Comparison of ENCODE assay signal across 27 cellular contexts in the genomic region with DNA sequence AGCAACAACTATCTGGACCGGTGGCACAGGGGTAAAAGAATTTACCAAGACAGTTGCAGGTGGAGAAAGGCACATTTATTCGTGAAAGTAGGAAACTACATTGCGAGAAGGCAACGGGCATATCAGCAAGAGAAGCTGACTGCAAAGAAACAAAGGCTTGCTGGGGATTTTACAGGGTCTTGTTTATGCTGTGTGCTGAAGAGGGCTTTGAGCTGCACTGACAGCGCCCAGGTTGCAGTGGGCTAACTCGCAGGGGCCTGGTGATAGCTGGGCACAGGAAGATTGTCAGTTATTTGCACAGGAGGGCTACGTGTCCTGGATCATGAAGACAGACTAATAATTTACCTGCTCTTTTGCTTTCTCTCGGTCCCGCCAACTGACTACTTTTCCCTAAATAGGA. TPM values are rescaled to one million over a fixed set of nuclear protein-coding genes. Genes with fewer than 3 reads are reported as not detected.
DNase-seq lines count a peak whose midpoint lies in the region; ATAC-seq, FAIRE-seq and TF ChIP-seq lines count a peak whose summit lies in the region.
"Had no signal": no experiment of that assay in that cellular context is flagged by ENCODE, and none has a peak within 500 bp of the region (broad histone marks: within the 10 kb centered on the region; RNA-seq: fewer than 3 reads in every experiment).

No MANE protein-coding gene starts in this region.

- H2AFZ ChIP-seq in astrocyte (ENCODE audit: low read depth, low read length), result no peak overlapping the region

- H3K4me3 Mint-ChIP-seq in astrocyte (ENCODE audit: unreplicated experiment) (no peak overlapping the region), nephron (no peak overlapping the region)
- H3K4me3 Mint-ChIP-seq: activated T-helper 1 cell treated with anti-CD3 and anti-CD28 coated beads, Interleukin-12 subunit alpha, Interleukin-12 subunit beta, Interleukin-2, Interleukin-4 antibody, amounts not matched to agents 30 ng/mL and 10 ng/mL and 1 ng/mL, durations not matched to agents 14 hours and 24 hours and 36 hours; CD4-positive, CD25-positive, alpha-beta regulatory T cell; stimulated activated naive CD8-positive, alpha-beta T cell treated with anti-CD3 and anti-CD28 coated beads, Interleukin-15, Interleukin-2, amounts not matched to agents 100 ng/mL and 50 ng/mL, for 24 hours had no signal

- no peak for FAIRE-seq in astrocyte (lab: Jason Lieb, UNC)

- DNase-seq in cardiac muscle cell (ENCODE audit: low read depth in 1 of 2, low spot score in 1 of 2) (peak in 1 of 2 donors; percentile 20), left cardiac atrium (no peak), astrocyte (ENCODE audit: low read depth) (no peak), NCI-H345 (lab: John Stamatoyannopoulos, UW) (no peak), NCI-H2196 treated with DMSO at 0.1 percent for 48 hours (lab: John Stamatoyannopoulos, UW; ENCODE audit: unreplicated experiment) (no peak), SW 1271 (lab: John Stamatoyannopoulos, UW) (no peak)
- DNase-seq: activated CD4-positive, alpha-beta T cell treated with anti-CD3 and anti-CD28 coated beads, Interleukin-2, amount 50 U/mL, for 48 hours; activated CD4-positive, CD25-positive, alpha-beta regulatory T cell; activated CD8-positive, alpha-beta memory T cell treated with anti-CD3 and anti-CD28 coated beads, Interleukin-2, amount 50 U/mL, for 4 hours; activated naive CD4-positive, alpha-beta T cell treated with anti-CD3 and anti-CD28 coated beads, Interleukin-2, amount 50 U/mL, for 16 hours; amniotic stem cell; CD4-positive, CD25-positive, alpha-beta regulatory T cell; GOT3; MG63; NCI-H1436; NCI-H524 treated with DMSO at 0.1 percent for 48 hours; Peyer's patch had no signal

- no peak for ATAC-seq in left cardiac atrium
- ATAC-seq in GM18870 (IDR thresholded peaks at IDR 0.05; ENCODE audit: unreplicated experiment), result no peak

- H3K79me2 ChIP-seq in astrocyte (ENCODE audit: insufficient read depth, low read length), result no peaks in the 10 kb centered on the region

- H3K27ac ChIP-seq in cardiac muscle cell (peak overlapping the region; percentile 41), astrocyte (ENCODE audit: low read depth, low read length) (no peak overlapping the region)
- H3K27ac ChIP-seq: breast epithelium, neutrophil, Peyer's patch, prostate gland, thoracic aorta, vagina had no signal

- TF ChIP-seq CTCF in cardiac muscle cell (IDR thresholded peaks at IDR 0.05; ENCODE audit: low read depth, low read length) (no peak), astrocyte (IDR thresholded peaks at IDR 0.05; ENCODE audit: insufficient read depth, low read depth, low read length) (no peak), nephron (IDR thresholded peaks at IDR 0.05; ENCODE audit: unreplicated experiment in 3 of 3) (no peak)

- peaks cover 16% of the 10 kb centered on the region for H3K4me1 ChIP-seq in cardiac muscle cell (ENCODE audit: low read depth)
- H3K4me1 ChIP-seq in astrocyte (ENCODE audit: insufficient read depth, low read length), result no peaks in the 10 kb centered on the region
- H3K4me1 ChIP-seq: breast epithelium, Peyer's patch, prostate gland, vagina had no signal

- H3K4me1 Mint-ChIP-seq in astrocyte (ENCODE audit: low read depth, unreplicated experiment) (peaks cover 7% of the 10 kb centered on the region), nephron (peaks cover 21% of the 10 kb centered on the region)
- H3K4me1 Mint-ChIP-seq: CD4-positive, CD25-positive, alpha-beta regulatory T cell had no signal

- peak overlapping the region; percentile 40 for H3K4me2 ChIP-seq in astrocyte (ENCODE audit: low read length)

- H3K27ac Mint-ChIP-seq in astrocyte (ENCODE audit: unreplicated experiment) (no peak overlapping the region), nephron (peak overlapping the region; percentile 23 to 56 (median 50))
- H3K27ac Mint-ChIP-seq: activated T-helper 1 cell treated with anti-CD3 and anti-CD28 coated beads, Interleukin-12 subunit alpha, Interleukin-12 subunit beta, Interleukin-2, Interleukin-4 antibody, amounts not matched to agents 30 ng/mL and 10 ng/mL and 1 ng/mL, durations not matched to agents 14 hours and 24 hours and 36 hours; CD4-positive, CD25-positive, alpha-beta regulatory T cell; stimulated activated naive CD8-positive, alpha-beta T cell treated with anti-CD3 and anti-CD28 coated beads, Interleukin-15, Interleukin-2, amounts not matched to agents 100 ng/mL and 50 ng/mL, for 24 hours had no signal

- no peaks in the 10 kb centered on the region for H3K36me3 ChIP-seq in cardiac muscle cell
- no peaks in the 10 kb centered on the region for H3K36me3 ChIP-seq in astrocyte (ENCODE audit: insufficient read depth, low read length)
- H3K36me3 ChIP-seq: breast epithelium, MG63, neutrophil, prostate gland, thoracic aorta, vagina had no signal

- H3K4me3 ChIP-seq in cardiac muscle cell, result no peak overlapping the region
- H3K4me3 ChIP-seq in astrocyte (ENCODE audit: insufficient read depth, low read depth, low read length), result no peak overlapping the region
- H3K4me3 ChIP-seq: breast epithelium, lung, MG63, Peyer's patch, prostate gland, thoracic aorta, vagina had no signal

- H3K9me3 ChIP-seq in cardiac muscle cell (ENCODE audit: low read depth), result no peaks in the 10 kb centered on the region
- H3K9me3 ChIP-seq in astrocyte (ENCODE audit: insufficient read depth, low read depth, low read length), result no peaks in the 10 kb centered on the region
- H3K9me3 ChIP-seq: breast epithelium, MG63, neutrophil, Peyer's patch, prostate gland, thoracic aorta, vagina had no signal

- intact Hi-C loops in left cardiac atrium (cut with DNase I), result loop anchor here in 1 of 2 donors (10.0 kb wide), 1 partner anchor 55 kb away; no protein-coding TSS in a partner anchor

- no peaks in the 10 kb centered on the region for H3K27me3 ChIP-seq in cardiac muscle cell
- no peaks in the 10 kb centered on the region for H3K27me3 ChIP-seq in astrocyte (ENCODE audit: insufficient read depth, low read length)
- H3K27me3 ChIP-seq: breast epithelium, MG63, neutrophil, Peyer's patch, vagina had no signal

- H3K9me3 Mint-ChIP-seq in astrocyte (ENCODE audit: unreplicated experiment) (no peaks in the 10 kb centered on the region), nephron (peaks cover 2% of the 10 kb centered on the region)
- H3K9me3 Mint-ChIP-seq: activated T-helper 1 cell treated with anti-CD3 and anti-CD28 coated beads, Interleukin-12 subunit alpha, Interleukin-12 subunit beta, Interleukin-2, Interleukin-4 antibody, amounts not matched to agents 30 ng/mL and 10 ng/mL and 1 ng/mL, durations not matched to agents 14 hours and 24 hours and 36 hours; CD4-positive, CD25-positive, alpha-beta regulatory T cell; stimulated activated naive CD8-positive, alpha-beta T cell treated with anti-CD3 and anti-CD28 coated beads, Interleukin-15, Interleukin-2, amounts not matched to agents 100 ng/mL and 50 ng/mL, for 24 hours had no signal

- peaks cover 5% of the 10 kb centered on the region for H3K27me3 Mint-ChIP-seq in astrocyte (ENCODE audit: low read depth, unreplicated experiment)
- peaks cover 16% of the 10 kb centered on the region for H3K27me3 Mint-ChIP-seq in nephron (ENCODE audit: low read depth)
- H3K27me3 Mint-ChIP-seq: stimulated activated naive CD8-positive, alpha-beta T cell treated with anti-CD3 and anti-CD28 coated beads, Interleukin-15, Interleukin-2, amounts not matched to agents 100 ng/mL and 50 ng/mL, for 24 hours had no signal

- no peaks in the 10 kb centered on the region for H4K20me1 ChIP-seq in astrocyte (ENCODE audit: insufficient read depth, low read length)

- peaks cover 2% of the 10 kb centered on the region for H3K36me3 Mint-ChIP-seq in astrocyte (ENCODE audit: low read depth, unreplicated experiment)
- no peaks in the 10 kb centered on the region for H3K36me3 Mint-ChIP-seq in nephron (ENCODE audit: low read depth)
- H3K36me3 Mint-ChIP-seq: CD4-positive, CD25-positive, alpha-beta regulatory T cell had no signal

- H3K9ac ChIP-seq in astrocyte (ENCODE audit: low read length), result no peak overlapping the region

RNA-seq across cellular contexts. Expression of gene TLR3, which starts 10.7 kb away (rescaled TPM):
- total RNA-seq in cardiac muscle cell (0.21 TPM in 1 of 2 replicates, not detected in the other), left cardiac atrium (1 to 10 TPM; 5.3 to 8.6 TPM), astrocyte (1.9 and 2.6 TPM in 2 replicates)
- not detected in 2 replicates for polyA plus RNA-seq in cardiac muscle cell
- total RNA-seq: activated T-helper 1 cell treated with anti-CD3 and anti-CD28 coated beads, Interleukin-12 subunit alpha, Interleukin-12 subunit beta, Interleukin-2, Interleukin-4 antibody, amounts not matched to agents 30 ng/mL and 10 ng/mL and 1 ng/mL, durations not matched to agents 14 hours and 24 hours and 36 hours had no signal

RNA-seq across cellular contexts. Expression of gene FAM149A, which starts 24.8 kb away (rescaled TPM):
- 9.1 and 9.8 TPM in 2 replicates for total RNA-seq in cardiac muscle cell
- 9.4 and 14.1 TPM in 2 replicates for polyA plus RNA-seq in cardiac muscle cell
- 10 to 100 TPM in 1 of 2 donors, 1 to 10 TPM in 1; 9.6 to 13.1 TPM for total RNA-seq in left cardiac atrium
- 1.2 and 1.7 TPM in 2 replicates for total RNA-seq in astrocyte
- total RNA-seq: activated T-helper 1 cell treated with anti-CD3 and anti-CD28 coated beads, Interleukin-12 subunit alpha, Interleukin-12 subunit beta, Interleukin-2, Interleukin-4 antibody, amounts not matched to agents 30 ng/mL and 10 ng/mL and 1 ng/mL, durations not matched to agents 14 hours and 24 hours and 36 hours had no signal
